25 cellular contexts compared by ENCODE assay signal in the genomic region with DNA sequence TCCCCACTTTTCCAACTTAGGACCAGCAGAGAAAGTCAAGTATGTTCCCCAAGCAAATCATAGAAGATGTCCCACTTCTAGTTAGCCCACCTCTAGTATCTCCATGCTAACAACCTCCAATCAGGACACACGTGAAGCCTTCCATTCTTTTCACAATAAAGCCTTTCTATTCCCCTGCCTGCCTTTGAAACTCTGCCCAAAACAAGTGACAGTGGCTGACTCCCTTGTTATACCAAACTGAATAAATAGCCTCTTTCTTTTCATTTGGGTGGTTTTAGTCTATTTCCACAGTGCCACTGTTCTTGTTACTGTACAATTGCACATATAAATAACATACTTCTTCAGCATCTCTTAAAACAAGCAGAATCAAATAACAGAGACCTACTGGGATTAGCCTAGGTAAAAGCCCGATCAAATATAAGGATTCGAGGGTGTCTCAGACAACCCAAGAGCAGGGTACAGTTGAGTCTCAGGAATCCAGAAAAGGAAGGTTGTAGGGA.
"Had no signal": no experiment of that assay in that cellular context is flagged by ENCODE, and none has a peak within 500 bp of the region (broad histone marks: within the 10 kb centered on the region; RNA-seq: fewer than 3 reads in every experiment).

No MANE protein-coding gene starts in this region.

- H3K4me1 Mint-ChIP-seq: activated CD4-positive, alpha-beta T cell treated with anti-CD3 and anti-CD28 coated beads, Interleukin-2, amount 10 ng/mL, durations not matched to agents 7 days and 5 days had no signal

- FAIRE-seq: K562, TTC549 had no signal

- H3K27ac ChIP-seq: brain microvascular endothelial cell had no signal

- H3K36me3 Mint-ChIP-seq: activated CD4-positive, alpha-beta memory T cell treated with anti-CD3 and anti-CD28 coated beads for 36 hours; activated naive CD8-positive, alpha-beta T cell had no signal

- H3K9me3 Mint-ChIP-seq: activated CD4-positive, alpha-beta memory T cell treated with anti-CD3 and anti-CD28 coated beads for 36 hours; activated CD4-positive, alpha-beta T cell treated with anti-CD3 and anti-CD28 coated beads, Interleukin-2, amount 10 ng/mL, durations not matched to agents 7 days and 5 days; activated naive CD4-positive, alpha-beta T cell treated with anti-CD3 and anti-CD28 coated beads for 36 hours; activated T-cell treated with anti-CD3 and anti-CD28 coated beads, Interleukin-2, amount 50 U/mL, for 4 hours; T-helper 1 cell treated with Interleukin-12 subunit alpha and Interleukin-12 subunit beta and Interleukin-4 antibody, amounts not matched to agents 30 μg/mL and 1 μg/mL, for 36 hours had no signal

- H3K4me3 Mint-ChIP-seq: activated CD4-positive, alpha-beta memory T cell treated with anti-CD3 and anti-CD28 coated beads for 36 hours; activated CD4-positive, alpha-beta T cell treated with anti-CD3 and anti-CD28 coated beads, Interleukin-2, amount 10 ng/mL, durations not matched to agents 7 days and 5 days; activated naive CD4-positive, alpha-beta T cell treated with anti-CD3 and anti-CD28 coated beads for 36 hours; activated naive CD8-positive, alpha-beta T cell; activated T-cell treated with anti-CD3 and anti-CD28 coated beads, Interleukin-2, amount 50 U/mL, for 4 hours; T-helper 1 cell treated with Interleukin-12 subunit alpha and Interleukin-12 subunit beta and Interleukin-4 antibody, amounts not matched to agents 30 μg/mL and 1 μg/mL, for 36 hours had no signal

- H3K27ac Mint-ChIP-seq: activated CD4-positive, alpha-beta memory T cell treated with anti-CD3 and anti-CD28 coated beads for 36 hours; activated CD4-positive, alpha-beta T cell treated with anti-CD3 and anti-CD28 coated beads, Interleukin-2, amount 10 ng/mL, durations not matched to agents 7 days and 5 days; activated naive CD4-positive, alpha-beta T cell treated with anti-CD3 and anti-CD28 coated beads for 36 hours; activated naive CD8-positive, alpha-beta T cell; T-helper 1 cell treated with Interleukin-12 subunit alpha and Interleukin-12 subunit beta and Interleukin-4 antibody, amounts not matched to agents 30 μg/mL and 1 μg/mL, for 36 hours had no signal

- DNase-seq: activated CD4-positive, alpha-beta memory T cell treated with anti-CD3 and anti-CD28 coated beads for 36 hours; activated CD4-positive, alpha-beta T cell treated with anti-CD3 and anti-CD28 coated beads, Interleukin-2, amount 10 ng/mL, durations not matched to agents 7 days and 5 days; activated CD4-positive, CD25-positive, alpha-beta regulatory T cell; activated CD8-positive, alpha-beta memory T cell treated with anti-CD3 and anti-CD28 coated beads for 24 hours; activated effector memory CD4-positive, alpha-beta T cell treated with anti-CD3 and anti-CD28 coated beads, Interleukin-2, amount 50 U/mL, for 16 hours; activated naive CD4-positive, alpha-beta T cell treated with anti-CD3 and anti-CD28 coated beads for 36 hours; activated T-cell treated with anti-CD3 and anti-CD28 coated beads, Interleukin-2, amount 50 U/mL, for 4 hours; brain microvascular endothelial cell; Karpas-422; MM.1S; NCI-H1105; NCI-H1436 treated with DMSO at 0.1 percent for 48 hours; NCI-H187; NCI-H2081 treated with DMSO at 0.1 percent for 48 hours; NCI-H510A treated with DMSO at 0.1 percent for 48 hours; NCI-H69; NK-92 treated with Interleukin-12 subunit alpha and Interleukin-12 subunit beta, amount 100 ng/mL, for 24 hours; OCI-M1; RPMI8226; SK-N-SH; T-helper 9 cell had no signal
